ENCODE assay signal across 9 cellular contexts in the genomic region with DNA sequence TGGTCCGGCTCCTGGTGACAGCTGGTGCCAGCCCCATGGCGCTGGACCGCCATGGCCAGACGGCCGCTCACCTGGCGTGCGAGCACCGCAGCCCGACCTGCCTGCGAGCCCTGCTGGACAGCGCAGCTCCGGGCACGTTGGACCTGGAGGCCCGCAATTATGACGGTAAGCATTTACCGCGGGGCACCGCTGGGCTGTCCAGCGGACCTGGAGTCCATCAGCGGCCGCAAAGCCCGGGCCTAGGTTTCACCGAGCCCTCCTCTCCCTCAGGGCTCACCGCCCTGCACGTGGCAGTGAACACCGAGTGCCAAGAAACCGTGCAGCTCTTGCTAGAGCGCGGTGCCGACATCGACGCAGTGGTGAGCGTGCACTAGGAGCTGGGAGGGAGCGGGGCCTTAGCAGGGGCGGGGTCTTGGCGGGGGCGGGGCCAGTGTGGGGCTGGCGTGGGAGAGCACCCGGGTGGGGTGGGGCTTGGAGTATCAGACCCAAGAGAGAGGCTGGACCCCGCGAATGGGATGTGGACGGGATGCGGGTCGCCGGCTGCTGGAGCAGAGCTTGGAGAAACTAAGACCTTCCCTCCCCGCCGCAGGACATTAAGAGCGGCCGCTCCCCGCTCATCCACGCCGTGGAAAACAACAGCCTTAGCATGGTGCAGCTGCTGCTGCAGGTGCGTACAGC. TPM values are rescaled to one million over a fixed set of nuclear protein-coding genes. Genes with fewer than 3 reads are reported as not detected.
A peak's percentile ranks its signal among the peaks of the same experiment; 100 is the strongest.
DNase-seq lines count a peak whose midpoint lies in the region; ATAC-seq, FAIRE-seq and TF ChIP-seq lines count a peak whose summit lies in the region.
"Had no signal": no experiment of that assay in that cellular context is flagged by ENCODE, and none has a peak within 500 bp of the region (broad histone marks: within the 10 kb centered on the region; RNA-seq: fewer than 3 reads in every experiment).

No MANE protein-coding gene starts in this region.

- H3K23ac ChIP-seq in mesenchymal stem cell (ENCODE audit: low read length in 2 of 2), result peak overlapping the region in 1 of 2 experiments; percentile 2

- DNase-seq in NCI-H526 treated with DMSO at 0.1 percent for 48 hours (lab: John Stamatoyannopoulos, UW) (peak; percentile 23), endothelial cell of umbilical vein (ENCODE audit: low read depth, low spot score) (no peak), mesenchymal stem cell (peak; percentile 85), PC-3 (no peak), NCI-H446 treated with DMSO at 0.1 percent for 48 hours (lab: John Stamatoyannopoulos, UW) (no peak)

- H3K9me1 ChIP-seq in endothelial cell of umbilical vein (replicated peaks; ENCODE audit: control insufficient read depth, extremely low read depth, insufficient read depth, low read length), result no peaks in the 10 kb centered on the region

- H3K4me2 ChIP-seq in endothelial cell of umbilical vein (ENCODE audit: insufficient read depth, low read length) (peak overlapping the region; percentile 50), mesenchymal stem cell (ENCODE audit: low read length, poor library complexity, severe bottlenecking) (peak overlapping the region; percentile 79), PC-3 (ENCODE audit: low read length) (no peak overlapping the region)

- no peak overlapping the region for H2BK5ac ChIP-seq in mesenchymal stem cell (ENCODE audit: low read depth, low read length, poor library complexity, severe bottlenecking)

- H3K9me3 ChIP-seq in endothelial cell of umbilical vein (replicated peaks; ENCODE audit: control insufficient read depth, insufficient read depth, low read length) (no peaks in the 10 kb centered on the region), mesenchymal stem cell (ENCODE audit: control insufficient read depth, low read length) (no peaks in the 10 kb centered on the region), stomach smooth muscle (ENCODE audit: control insufficient read depth in 2 of 2, low read length in 2 of 2) (no peaks in the 10 kb centered on the region), PC-3 (ENCODE audit: low read length) (no peaks in the 10 kb centered on the region)

- peaks cover 6% of the 10 kb centered on the region for H3F3A ChIP-seq in PC-3 (ENCODE audit: low read length, unreplicated experiment)

- FAIRE-seq in endothelial cell of umbilical vein (lab: Jason Lieb, UNC), result peak; percentile 66

- peak overlapping the region; percentile 87 for H2BK15ac ChIP-seq in mesenchymal stem cell (ENCODE audit: low read depth, poor library complexity, severe bottlenecking)

- TF ChIP-seq POLR2A in endothelial cell of umbilical vein (IDR thresholded peaks at IDR 0.05; ENCODE audit: low read depth, low read length), result no peak

- H4K91ac ChIP-seq in mesenchymal stem cell (ENCODE audit: low read length), result peak overlapping the region; percentile 97

- 7% methylated on average over 52 of the region's 53 CpGs for WGBS in mesenchymal stem cell

- peak overlapping the region; percentile 33 for H2AK5ac ChIP-seq in mesenchymal stem cell (ENCODE audit: low read length, severe bottlenecking)

- H3K4me3 ChIP-seq in endothelial cell of umbilical vein (replicated peaks in 1 of 3; ENCODE audit: insufficient read depth in 1 of 3, low read depth in 1 of 3, low read length in 3 of 3), result peak overlapping the region in 1 of 3 experiments; percentile 9
- H3K4me3 ChIP-seq in mesenchymal stem cell (ENCODE audit: insufficient read depth in 1 of 2, low read depth in 1 of 2, low read length in 2 of 2), result peak overlapping the region; percentile 49 to 72
- H3K4me3 ChIP-seq in stomach smooth muscle (ENCODE audit: low read length in 2 of 2), result peak overlapping the region; percentile 80 to 81
- H3K4me3 ChIP-seq in PC-3 (ENCODE audit: low read length), result no peak overlapping the region

- POLR2A ChIA-PET in endothelial cell of umbilical vein (lab: Charles Lee), result interaction anchor here (0.7 kb wide), 1 partner anchor 12 kb away, joined by 3 read pairs; no protein-coding TSS in a partner anchor
- POLR2A ChIA-PET in PC-3 (lab: Charles Lee; ENCODE audit: unreplicated experiment), result interaction anchor here (0.6 kb wide), 1 partner anchor 33 kb away, joined by 3 read pairs; no protein-coding TSS in a partner anchor

- no peaks in the 10 kb centered on the region for H3K9me2 ChIP-seq in PC-3 (replicated peaks; ENCODE audit: low read length)

- peak overlapping the region in 1 of 2 experiments; percentile 92 for H3K14ac ChIP-seq in mesenchymal stem cell (ENCODE audit: low read length in 2 of 2)

- intact Hi-C loops in endothelial cell of umbilical vein (cut with micrococcal nuclease) (loop anchor here (5.0 kb wide), 1 partner anchor 70 kb away; no protein-coding TSS in a partner anchor), PC-3 (cut with micrococcal nuclease) (no loop called here)

- H4K8ac ChIP-seq in mesenchymal stem cell (ENCODE audit: low read length), result peak overlapping the region; percentile 93

- peak overlapping the region; percentile 44 for H2BK120ac ChIP-seq in mesenchymal stem cell (ENCODE audit: low read depth, low read length)

- H2BK12ac ChIP-seq in mesenchymal stem cell (ENCODE audit: low read length in 2 of 2), result peak overlapping the region; percentile 92 to 97

- TF ChIP-seq CTCF in endothelial cell of umbilical vein (IDR thresholded peaks at IDR 0.05; ENCODE audit: extremely low read depth in 1 of 2, insufficient read depth in 1 of 2, low read depth in 1 of 2, low read length in 2 of 2), result no peak
- no peak for TF ChIP-seq CTCF in PC-3 (conservative IDR thresholded peaks at IDR 0.05; ENCODE audit: low read depth, low read length)

- H3K27ac ChIP-seq in endothelial cell of umbilical vein (ENCODE audit: insufficient read depth, low read depth, low read length) (no peak overlapping the region), mesenchymal stem cell (ENCODE audit: low read length, poor library complexity, severe bottlenecking) (no peak overlapping the region), stomach smooth muscle (ENCODE audit: low read length) (peak overlapping the region; percentile 76), PC-3 (ENCODE audit: low read length) (no peak overlapping the region)

- H3K36me3 ChIP-seq in endothelial cell of umbilical vein (ENCODE audit: control insufficient read depth in 2 of 2, extremely low read depth in 1 of 2, insufficient read depth in 2 of 2, low read length in 2 of 2) (peaks cover 0 to 16% of the 10 kb centered on the region in 2 experiments), mesenchymal stem cell (ENCODE audit: control insufficient read depth in 1 of 2, insufficient read depth in 2 of 2, low read depth in 1 of 2, low read length in 2 of 2) (peaks cover 34 to 61% of the 10 kb centered on the region in 2 experiments), stomach smooth muscle (ENCODE audit: control insufficient read depth in 2 of 2, insufficient read depth in 2 of 2, low read length in 2 of 2) (peaks cover 0 to 16% of the 10 kb centered on the region in 2 donors), PC-3 (ENCODE audit: low read depth, low read length) (peaks cover 7% of the 10 kb centered on the region; the same call in 1 of the 2 replicates)

- H3K4ac ChIP-seq in mesenchymal stem cell (ENCODE audit: low read depth in 1 of 2, low read length in 2 of 2), result peak overlapping the region; percentile 71 to 86

- no peaks in the 10 kb centered on the region for H3K27me3 ChIP-seq in endothelial cell of umbilical vein (ENCODE audit: control insufficient read depth in 2 of 2, insufficient read depth in 2 of 2, low read length in 2 of 2)
- no peaks in the 10 kb centered on the region for H3K27me3 ChIP-seq in mesenchymal stem cell (ENCODE audit: control insufficient read depth in 1 of 2, insufficient read depth in 1 of 2, low read length in 2 of 2)
- no peaks in the 10 kb centered on the region for H3K27me3 ChIP-seq in stomach smooth muscle (ENCODE audit: control insufficient read depth in 1 of 2, insufficient read depth in 2 of 2, low read length in 2 of 2)
- no peaks in the 10 kb centered on the region for H3K27me3 ChIP-seq in PC-3 (ENCODE audit: low read length)

- peak overlapping the region; percentile 93 to 98 for H3K18ac ChIP-seq in mesenchymal stem cell (ENCODE audit: low read depth in 1 of 2, low read length in 2 of 2)

- H2AFZ ChIP-seq in endothelial cell of umbilical vein (ENCODE audit: low read depth, low read length) (no peak overlapping the region), mesenchymal stem cell (ENCODE audit: low read depth, low read length) (no peak overlapping the region), PC-3 (ENCODE audit: low read length) (no peak overlapping the region)

- no peak overlapping the region for H3K9ac ChIP-seq in endothelial cell of umbilical vein (replicated peaks; ENCODE audit: extremely low read depth, insufficient read depth, low read length)
- peak overlapping the region; percentile 75 for H3K9ac ChIP-seq in mesenchymal stem cell (ENCODE audit: low read length)
- H3K9ac ChIP-seq in stomach smooth muscle (ENCODE audit: low read length in 2 of 2), result peak overlapping the region; percentile 58 to 59
- H3K9ac ChIP-seq in PC-3 (ENCODE audit: low read length), result no peak overlapping the region

- ATAC-seq in PC-3, result no peak
- ATAC-seq in GM21529 (IDR thresholded peaks at IDR 0.05; ENCODE audit: unreplicated experiment), result no peak
- ATAC-seq in esophagus mucosa, result no peak

- H4K20me1 ChIP-seq in endothelial cell of umbilical vein (replicated peaks; ENCODE audit: control insufficient read depth, extremely low read depth, insufficient read depth, low read length) (no peaks in the 10 kb centered on the region), PC-3 (ENCODE audit: low read length) (no peaks in the 10 kb centered on the region)

- H3K79me1 ChIP-seq in mesenchymal stem cell (replicated peaks; ENCODE audit: low read length, poor library complexity, severe bottlenecking), result peaks cover 2% of the 10 kb centered on the region

- BruUV-seq in endothelial cell of umbilical vein (replicated peaks; lab: Mats Ljungman, UMichigan), result no TSS peak
- no TSS peak for BruUV-seq in PC-3 (replicated peaks; lab: Mats Ljungman, UMichigan)

- H3K4me1 ChIP-seq in endothelial cell of umbilical vein (ENCODE audit: control insufficient read depth, extremely low read depth, insufficient read depth, low read length) (peaks cover 40% of the 10 kb centered on the region), mesenchymal stem cell (ENCODE audit: control insufficient read depth, insufficient read depth, low read depth, low read length) (peaks cover 60% of the 10 kb centered on the region), stomach smooth muscle (ENCODE audit: control insufficient read depth, insufficient read depth, low read length) (peaks cover 60% of the 10 kb centered on the region), PC-3 (ENCODE audit: insufficient read depth, low read length) (peaks cover 25% of the 10 kb centered on the region)

- CTCF ChIA-PET in endothelial cell of umbilical vein (lab: Charles Lee) (interaction anchor here (1.2 to 2.5 kb wide), 11 partner anchors 8 to 72 kb away, joined by 3 to 82 read pairs (median 7); no protein-coding TSS in a partner anchor), PC-3 (lab: Charles Lee) (no interaction called here)

- dilution Hi-C loops in endothelial cell of umbilical vein (cut with MboI; ENCODE audit: extremely low pct_ligation_motif_present, low sequenced_read_pairs), result no loop called here

- H3K79me2 ChIP-seq in endothelial cell of umbilical vein (ENCODE audit: control insufficient read depth, insufficient read depth, low read length) (peaks cover 3% of the 10 kb centered on the region), PC-3 (ENCODE audit: low read length) (peaks cover 7% of the 10 kb centered on the region)

RNA-seq across cellular contexts. Expression of gene BCL3, which starts 8.7 kb away (rescaled TPM):
- total RNA-seq in endothelial cell of umbilical vein, result 24.0 and 26.9 TPM in 2 replicates
- 11.0 and 15.3 TPM in 2 replicates for polyA plus RNA-seq in endothelial cell of umbilical vein
- polyA plus RNA-seq in endothelial cell of umbilical vein (2011; cell fraction: cytosol; rRNA removed), result 7.2 and 9.0 TPM in 2 replicates
- 9.7 and 11.6 TPM in 2 replicates for polyA plus RNA-seq in endothelial cell of umbilical vein (2011; cell fraction: nucleus; rRNA removed)
- polyA plus RNA-seq in endothelial cell of umbilical vein (2012), result 10.4 and 17.2 TPM in 2 replicates
- polyA minus RNA-seq in endothelial cell of umbilical vein, result 4.7 and 10.4 TPM in 2 replicates
- polyA minus RNA-seq in endothelial cell of umbilical vein (2011; cell fraction: cytosol; rRNA and poly(A)+ RNA removed), result 17.0 TPM
- polyA minus RNA-seq in endothelial cell of umbilical vein (2011; cell fraction: nucleus; rRNA and poly(A)+ RNA removed), result 5.7 and 7.2 TPM in 2 replicates
- 48.8 TPM for polyA plus RNA-seq in mesenchymal stem cell (2013, experiment 1 of 2)
- polyA plus RNA-seq in mesenchymal stem cell (2013, experiment 2 of 2), result 47.7 TPM
- total RNA-seq in PC-3 (2014; rRNA removed), result 22.9 and 25.5 TPM in 2 replicates
- 67.6 TPM for total RNA-seq in esophagus mucosa

RNA-seq across cellular contexts. Expression of gene CBLC, which starts 20.5 kb away (rescaled TPM):
- total RNA-seq in endothelial cell of umbilical vein (not detected in 2 replicates), PC-3 (2014; rRNA removed) (25.4 and 26.4 TPM in 2 replicates), esophagus mucosa (36.2 TPM)
- 0.04 and 0.08 TPM in 2 replicates for polyA plus RNA-seq in endothelial cell of umbilical vein
- not detected in 2 replicates for polyA plus RNA-seq in endothelial cell of umbilical vein (2011; cell fraction: cytosol; rRNA removed)
- 0.10 TPM in 1 of 2 replicates, not detected in the other for polyA plus RNA-seq in endothelial cell of umbilical vein (2011; cell fraction: nucleus; rRNA removed)
- not detected in 2 replicates for polyA plus RNA-seq in endothelial cell of umbilical vein (2012)
- polyA minus RNA-seq in endothelial cell of umbilical vein, result not detected in 2 replicates
- not detected for polyA minus RNA-seq in endothelial cell of umbilical vein (2011; cell fraction: cytosol; rRNA and poly(A)+ RNA removed)
- polyA minus RNA-seq in endothelial cell of umbilical vein (2011; cell fraction: nucleus; rRNA and poly(A)+ RNA removed), result not detected in 2 replicates
- polyA plus RNA-seq in mesenchymal stem cell (2013, experiment 1 of 2), result not detected
- not detected for polyA plus RNA-seq in mesenchymal stem cell (2013, experiment 2 of 2)
- total RNA-seq: activated CD8-positive, alpha-beta memory T cell treated with anti-CD3 and anti-CD28 coated beads for 36 hours had no signal

RNA-seq across cellular contexts. Expression of gene BCAM, which starts 51.7 kb away (rescaled TPM):
- total RNA-seq in endothelial cell of umbilical vein (28.5 and 29.0 TPM in 2 replicates), PC-3 (2014; rRNA removed) (12.9 and 18.7 TPM in 2 replicates), esophagus mucosa (13.3 TPM)
- 23.9 and 32.5 TPM in 2 replicates for polyA plus RNA-seq in endothelial cell of umbilical vein
- polyA plus RNA-seq in endothelial cell of umbilical vein (2011; cell fraction: cytosol; rRNA removed), result 10.3 and 16.7 TPM in 2 replicates
- polyA plus RNA-seq in endothelial cell of umbilical vein (2011; cell fraction: nucleus; rRNA removed), result 38.1 and 38.2 TPM in 2 replicates
- 15.7 and 30.3 TPM in 2 replicates for polyA plus RNA-seq in endothelial cell of umbilical vein (2012)
- polyA minus RNA-seq in endothelial cell of umbilical vein, result 7.8 and 9.4 TPM in 2 replicates
- polyA minus RNA-seq in endothelial cell of umbilical vein (2011; cell fraction: cytosol; rRNA and poly(A)+ RNA removed), result not detected
- 5.0 and 12.7 TPM in 2 replicates for polyA minus RNA-seq in endothelial cell of umbilical vein (2011; cell fraction: nucleus; rRNA and poly(A)+ RNA removed)
- 19.9 TPM for polyA plus RNA-seq in mesenchymal stem cell (2013, experiment 1 of 2)
- polyA plus RNA-seq in mesenchymal stem cell (2013, experiment 2 of 2), result 20.0 TPM
- total RNA-seq: activated CD8-positive, alpha-beta memory T cell treated with anti-CD3 and anti-CD28 coated beads for 36 hours had no signal

RNA-seq across cellular contexts. Expression of gene CEACAM16, which starts 58.2 kb away (rescaled TPM):
- not detected in 2 replicates for total RNA-seq in endothelial cell of umbilical vein
- not detected in 2 replicates for polyA plus RNA-seq in endothelial cell of umbilical vein
- polyA plus RNA-seq in endothelial cell of umbilical vein (2011; cell fraction: cytosol; rRNA removed), result not detected in 2 replicates
- not detected in 2 replicates for polyA plus RNA-seq in endothelial cell of umbilical vein (2011; cell fraction: nucleus; rRNA removed)
- not detected in 2 replicates for polyA plus RNA-seq in endothelial cell of umbilical vein (2012)
- not detected in 2 replicates for polyA minus RNA-seq in endothelial cell of umbilical vein
- not detected for polyA minus RNA-seq in endothelial cell of umbilical vein (2011; cell fraction: cytosol; rRNA and poly(A)+ RNA removed)
- not detected in 2 replicates for polyA minus RNA-seq in endothelial cell of umbilical vein (2011; cell fraction: nucleus; rRNA and poly(A)+ RNA removed)
- polyA plus RNA-seq in mesenchymal stem cell (2013, experiment 1 of 2), result not detected
- not detected for polyA plus RNA-seq in mesenchymal stem cell (2013, experiment 2 of 2)
- total RNA-seq in PC-3 (2014; rRNA removed), result not detected in 2 replicates
- not detected for total RNA-seq in esophagus mucosa
- total RNA-seq: activated CD8-positive, alpha-beta memory T cell treated with anti-CD3 and anti-CD28 coated beads for 36 hours had no signal

Comparison
In these comparisons a context has a peak if more than half of its experiments do, and no peak if none do; other contexts are left out.
1. DNase-seq: peak in NCI-H526 treated with DMSO at 0.1 percent for 48 hours (single experiment) and mesenchymal stem cell (single experiment); none in endothelial cell of umbilical vein (single experiment), PC-3 (single experiment) and NCI-H446 treated with DMSO at 0.1 percent for 48 hours (single experiment).
2. H3K9ac ChIP-seq: peak in mesenchymal stem cell (single experiment) and stomach smooth muscle (2 of 2); none in endothelial cell of umbilical vein (single experiment) and PC-3 (single experiment).
3. RNA of gene CBLC, which starts 20.5 kb away (total RNA-seq): 36.2 TPM in esophagus mucosa (single experiment) and 25.4 to 26.4 TPM in PC-3; not detected in endothelial cell of umbilical vein; every median in the first group is over 10 times any median in the second.